ENCODE assay signal across 19 cellular contexts in genomic region chr19:16575282-16575681, GRCh38. TPM values are rescaled to one million over a fixed set of nuclear protein-coding genes. Genes with fewer than 3 reads are reported as not detected.
DNase-seq lines count a peak whose midpoint lies in the region; ATAC-seq and TF ChIP-seq lines count a peak whose summit lies in the region.
"Had no signal": no experiment of that assay in that cellular context is flagged by ENCODE, and none has a peak within 500 bp of the region (broad histone marks: within the 10 kb centered on the region; RNA-seq: fewer than 3 reads in every experiment).

No MANE protein-coding gene starts in this region.

- H3K27me3 Mint-ChIP-seq in CD4-positive, CD25-positive, alpha-beta regulatory T cell = no peaks in the 10 kb centered on the region
- peaks cover 2% of the 10 kb centered on the region for H3K27me3 Mint-ChIP-seq in HFFc6 (ENCODE audit: insufficient read depth)
- H3K27me3 Mint-ChIP-seq in activated naive CD8-positive, alpha-beta T cell = no peaks in the 10 kb centered on the region
- H3K27me3 Mint-ChIP-seq in nephron (ENCODE audit: low read depth) = no peaks in the 10 kb centered on the region

- H3K9me3 Mint-ChIP-seq in CD4-positive, CD25-positive, alpha-beta regulatory T cell = peaks cover 0 to 2% (median 0%) of the 10 kb centered on the region in 7 donors
- H3K9me3 Mint-ChIP-seq in HFFc6 = no peaks in the 10 kb centered on the region
- H3K9me3 Mint-ChIP-seq in activated naive CD8-positive, alpha-beta T cell (ENCODE audit: low read depth) = no peaks in the 10 kb centered on the region
- H3K9me3 Mint-ChIP-seq in nephron = no peaks in the 10 kb centered on the region

- ATAC-seq in CD4-positive, CD25-positive, alpha-beta regulatory T cell (ENCODE audit: low read depth in 2 of 2) = no peak
- ATAC-seq in HG03175 (IDR thresholded peaks at IDR 0.05; ENCODE audit: unreplicated experiment) = no peak

- DNase-seq in CD4-positive, CD25-positive, alpha-beta regulatory T cell = no peak
- DNase-seq in HFFc6 (no peak), GF-D8 (lab: John Stamatoyannopoulos, UW) (no peak), HPDE6-E6E7 (ENCODE audit: extremely low spot score) (no peak)
- DNase-seq: activated effector memory CD4-positive, alpha-beta T cell treated with Interleukin-2 at 50 U/mL for 16 hours; BE2C; DMS53; GOT3; IMR-90; left ventricle myocardium inferior; NCI-H2029; NCI-H510A; small intestine; stimulated activated CD4-positive, alpha-beta T cell treated with anti-CD3 and anti-CD28 coated beads, Interleukin-4, amount 100 ng/mL, for 24 hours had no signal

- H3K4me3 ChIP-seq in CD4-positive, CD25-positive, alpha-beta regulatory T cell (ENCODE audit: low read depth, low read length) = no peak overlapping the region
- H3K4me3 ChIP-seq: breast epithelium, left ventricle myocardium inferior, SJSA1 had no signal

- peaks cover 45% of the 10 kb centered on the region for H3K36me3 ChIP-seq in CD4-positive, CD25-positive, alpha-beta regulatory T cell (ENCODE audit: control insufficient read depth, insufficient read depth, low read length)
- H3K36me3 ChIP-seq: breast epithelium had no signal

- H3K4me3 Mint-ChIP-seq in CD4-positive, CD25-positive, alpha-beta regulatory T cell = peak overlapping the region; percentile 20 to 98 (median 58)
- H3K4me3 Mint-ChIP-seq in HFFc6 (no peak overlapping the region), nephron (peak overlapping the region in 2 of 3 experiments; percentile 58 to 92)
- peak overlapping the region; percentile 98 for H3K4me3 Mint-ChIP-seq in activated naive CD8-positive, alpha-beta T cell

- peaks cover 0 to 68% (median 36%) of the 10 kb centered on the region in 4 donors for H3K4me1 Mint-ChIP-seq in CD4-positive, CD25-positive, alpha-beta regulatory T cell
- H3K4me1 Mint-ChIP-seq in HFFc6 (ENCODE audit: low read depth) (peaks cover 46% of the 10 kb centered on the region), nephron (peaks cover 44% of the 10 kb centered on the region)
- H3K4me1 Mint-ChIP-seq in activated naive CD8-positive, alpha-beta T cell (ENCODE audit: low read depth) = peaks cover 52% of the 10 kb centered on the region

- no peak overlapping the region for H3K27ac Mint-ChIP-seq in CD4-positive, CD25-positive, alpha-beta regulatory T cell
- peak overlapping the region; percentile 21; the same call in 1 of the 2 replicates for H3K27ac Mint-ChIP-seq in HFFc6
- H3K27ac Mint-ChIP-seq in activated naive CD8-positive, alpha-beta T cell = peak overlapping the region; percentile 64
- peak overlapping the region in 2 of 3 experiments; percentile 16 to 34 for H3K27ac Mint-ChIP-seq in nephron

- H3K9me3 ChIP-seq in CD4-positive, CD25-positive, alpha-beta regulatory T cell (ENCODE audit: control insufficient read depth in 2 of 2, low read length in 2 of 2) = no peaks in the 10 kb centered on the region
- H3K9me3 ChIP-seq: BE2C, breast epithelium, left ventricle myocardium inferior, SJSA1 had no signal

- no peak overlapping the region for H3K27ac ChIP-seq in CD4-positive, CD25-positive, alpha-beta regulatory T cell (ENCODE audit: insufficient read depth, low read length, poor library complexity, severe bottlenecking)
- H3K27ac ChIP-seq: breast epithelium, left ventricle myocardium inferior, SJSA1 had no signal

- no peaks in the 10 kb centered on the region for H3K27me3 ChIP-seq in CD4-positive, CD25-positive, alpha-beta regulatory T cell (ENCODE audit: control insufficient read depth, insufficient read depth, low read length)
- H3K27me3 ChIP-seq: BE2C, breast epithelium, SJSA1 had no signal

- H3K36me3 Mint-ChIP-seq in CD4-positive, CD25-positive, alpha-beta regulatory T cell = peaks cover 20% of the 10 kb centered on the region
- H3K36me3 Mint-ChIP-seq in HFFc6 (ENCODE audit: low read depth) = peaks cover 28% of the 10 kb centered on the region
- no peaks in the 10 kb centered on the region for H3K36me3 Mint-ChIP-seq in activated naive CD8-positive, alpha-beta T cell
- peaks cover 20% of the 10 kb centered on the region for H3K36me3 Mint-ChIP-seq in nephron (ENCODE audit: low read depth)

- peaks cover 39% of the 10 kb centered on the region for H3K4me1 ChIP-seq in CD4-positive, CD25-positive, alpha-beta regulatory T cell (ENCODE audit: control insufficient read depth, insufficient read depth, low read length, poor library complexity, severe bottlenecking)
- H3K4me1 ChIP-seq: BE2C had no signal

- no peak for TF ChIP-seq CTCF in HFFc6 (IDR thresholded peaks at IDR 0.05)
- no peak for TF ChIP-seq CTCF in nephron (IDR thresholded peaks at IDR 0.05; ENCODE audit: unreplicated experiment in 3 of 3)

RNA-seq across cellular contexts. Expression of gene SLC35E1, which starts 3.1 kb away (rescaled TPM):
- total RNA-seq in CD4-positive, CD25-positive, alpha-beta regulatory T cell = 93.1 TPM
- 10 to 100 TPM; 19.0 to 28.5 (median 24.6) TPM for polyA plus RNA-seq in CD4-positive, CD25-positive, alpha-beta regulatory T cell
- 10 to 100 TPM; 44.2 to 67.1 (median 55.4) TPM for total RNA-seq in HFFc6 (2021; fragmentation: NEBNext Ultra II Directional; extraction: Animal tissue kit (Norgen Biotek cat#: 25700))

RNA-seq across cellular contexts. Expression of gene CHERP, which starts 33.0 kb away (rescaled TPM):
- total RNA-seq in CD4-positive, CD25-positive, alpha-beta regulatory T cell = 57.2 TPM
- polyA plus RNA-seq in CD4-positive, CD25-positive, alpha-beta regulatory T cell = 10 to 100 TPM in 1 of 4 donors, 1 to 10 TPM in 3; 4.8 to 13.7 (median 8.4) TPM
- total RNA-seq in HFFc6 (2021; fragmentation: NEBNext Ultra II Directional; extraction: Animal tissue kit (Norgen Biotek cat#: 25700)) = 10 to 100 TPM; 30.4 to 38.5 (median 34.6) TPM

RNA-seq across cellular contexts. Expression of gene MED26, which starts 52.7 kb away (rescaled TPM):
- 62.5 TPM for total RNA-seq in CD4-positive, CD25-positive, alpha-beta regulatory T cell
- 1 to 10 TPM; 2.9 to 4.6 (median 3.9) TPM for polyA plus RNA-seq in CD4-positive, CD25-positive, alpha-beta regulatory T cell
- total RNA-seq in HFFc6 (2021; fragmentation: NEBNext Ultra II Directional; extraction: Animal tissue kit (Norgen Biotek cat#: 25700)) = 1 to 10 TPM; 7.9 to 9.9 (median 8.8) TPM

Comparison
In these comparisons a context has a peak if more than half of its experiments do, and no peak if none do; other contexts are left out.
1. H3K27ac Mint-ChIP-seq: peak in HFFc6 (single experiment), activated naive CD8-positive, alpha-beta T cell (single experiment) and nephron (2 of 3); none in CD4-positive, CD25-positive, alpha-beta regulatory T cell (0 of 3).